In the genomic region with DNA sequence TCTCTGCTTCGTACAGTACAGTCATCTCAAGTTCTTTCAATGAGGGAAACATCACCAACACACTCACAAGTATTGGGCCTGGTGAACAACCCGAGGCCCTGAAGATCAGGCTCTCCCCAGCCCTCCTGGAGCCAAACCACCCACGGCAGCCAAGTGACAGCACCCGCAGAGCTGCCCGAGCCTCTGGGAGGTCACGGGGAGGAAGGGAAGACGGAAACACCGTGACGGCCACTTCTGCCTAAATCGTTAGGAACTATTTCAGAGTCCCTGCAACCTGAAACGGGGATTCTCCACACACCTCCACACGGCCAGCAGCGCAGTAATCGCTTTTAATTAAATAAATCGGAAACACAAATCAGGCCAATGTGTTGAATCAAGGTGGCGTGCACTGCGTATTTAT, we compare ENCODE assay signal across 27 cellular contexts.
A peak's percentile ranks its signal among the peaks of the same experiment; 100 is the strongest.
DNase-seq lines count a peak whose midpoint lies in the region; ATAC-seq, FAIRE-seq and TF ChIP-seq lines count a peak whose summit lies in the region.
"Had no signal": no experiment of that assay in that cellular context is flagged by ENCODE, and none has a peak within 500 bp of the region (broad histone marks: within the 10 kb centered on the region; RNA-seq: fewer than 3 reads in every experiment).

No MANE protein-coding gene starts in this region.

- H3K4me1 ChIP-seq in astrocyte (ENCODE audit: insufficient read depth, low read length) (peaks cover 4% of the 10 kb centered on the region), psoas muscle (peaks cover 16% of the 10 kb centered on the region)

- ATAC-seq in left cardiac atrium (no peak), psoas muscle (peak in 1 of 4 donors; percentile 31)
- ATAC-seq: activated naive CD8-positive, alpha-beta T cell treated with anti-CD3 and anti-CD28 coated beads, Interleukin-2, amount 50 U/mL, for 24 hours; effector memory CD8-positive, alpha-beta T cell had no signal

- TF ChIP-seq CTCF in CD14-positive monocyte (IDR thresholded peaks at IDR 0.05) (no peak), astrocyte (IDR thresholded peaks at IDR 0.05; ENCODE audit: insufficient read depth, low read depth, low read length) (no peak), psoas muscle (IDR thresholded peaks at IDR 0.05) (no peak), nephron progenitor cell (IDR thresholded peaks at IDR 0.05) (no peak)

- no peaks in the 10 kb centered on the region for H3K9me3 ChIP-seq in astrocyte (ENCODE audit: insufficient read depth, low read depth, low read length)
- no peaks in the 10 kb centered on the region for H3K9me3 ChIP-seq in psoas muscle
- H3K9me3 ChIP-seq: esophagus muscularis mucosa had no signal

- H3K4me1 Mint-ChIP-seq in CD14-positive monocyte (no peaks in the 10 kb centered on the region), astrocyte (ENCODE audit: low read depth, unreplicated experiment) (no peaks in the 10 kb centered on the region), nephron progenitor cell (peaks cover 54% of the 10 kb centered on the region)
- H3K4me1 Mint-ChIP-seq: activated CD4-positive, alpha-beta T cell treated with anti-CD3 and anti-CD28 coated beads, Interleukin-2, amount 10 ng/mL, durations not matched to agents 7 days and 5 days had no signal

- H3K4me3 Mint-ChIP-seq in CD14-positive monocyte = no peak overlapping the region
- H3K4me3 Mint-ChIP-seq in astrocyte (ENCODE audit: unreplicated experiment) = no peak overlapping the region
- H3K4me3 Mint-ChIP-seq in nephron progenitor cell = no peak overlapping the region
- H3K4me3 Mint-ChIP-seq: activated CD4-positive, alpha-beta T cell treated with anti-CD3 and anti-CD28 coated beads, Interleukin-2, amount 10 ng/mL, durations not matched to agents 7 days and 5 days; activated naive CD8-positive, alpha-beta T cell treated with anti-CD3 and anti-CD28 coated beads, Interleukin-2, amount 50 U/mL, for 24 hours; activated T-helper 1 cell treated with anti-CD3 and anti-CD28 coated beads, Interleukin-12 subunit alpha, Interleukin-12 subunit beta, Interleukin-2, Interleukin-4 antibody, amounts not matched to agents 30 ng/mL and 10 ng/mL and 1 ng/mL, durations not matched to agents 14 hours and 24 hours and 36 hours; CD4-positive, alpha-beta memory T cell; effector memory CD8-positive, alpha-beta T cell; HFFc6; IgD-negative memory B cell had no signal

- H3K27ac Mint-ChIP-seq in CD14-positive monocyte (no peak overlapping the region), astrocyte (ENCODE audit: unreplicated experiment) (peak overlapping the region; percentile 47), nephron progenitor cell (no peak overlapping the region)
- H3K27ac Mint-ChIP-seq: activated CD4-positive, alpha-beta T cell treated with anti-CD3 and anti-CD28 coated beads, Interleukin-2, amount 10 ng/mL, durations not matched to agents 7 days and 5 days; activated naive CD8-positive, alpha-beta T cell treated with anti-CD3 and anti-CD28 coated beads, Interleukin-2, amount 50 U/mL, for 24 hours; activated T-helper 1 cell treated with anti-CD3 and anti-CD28 coated beads, Interleukin-12 subunit alpha, Interleukin-12 subunit beta, Interleukin-2, Interleukin-4 antibody, amounts not matched to agents 30 ng/mL and 10 ng/mL and 1 ng/mL, durations not matched to agents 14 hours and 24 hours and 36 hours; effector memory CD8-positive, alpha-beta T cell; HFFc6; IgD-negative memory B cell had no signal

- no peak overlapping the region for H3K4me3 ChIP-seq in astrocyte (ENCODE audit: insufficient read depth, low read depth, low read length)
- no peak overlapping the region for H3K4me3 ChIP-seq in psoas muscle
- H3K4me3 ChIP-seq: esophagus muscularis mucosa had no signal

- no peak overlapping the region for H3K4me2 ChIP-seq in astrocyte (ENCODE audit: low read length)

- WGBS in psoas muscle, 3 donors = 81 to 90% (median 88%) methylated on average over 17 of the region's 17 CpGs

- no peak overlapping the region for H3K27ac ChIP-seq in astrocyte (ENCODE audit: low read depth, low read length)
- H3K27ac ChIP-seq in psoas muscle = peak overlapping the region; percentile 71
- H3K27ac ChIP-seq: brain microvascular endothelial cell, esophagus muscularis mucosa, RWPE1, WERI-Rb-1 had no signal

- no peak overlapping the region for H3K9ac ChIP-seq in astrocyte (ENCODE audit: low read length)

- peak; percentile 27 for DNase-seq in CD14-positive monocyte (ENCODE audit: low spot score)
- DNase-seq in astrocyte (ENCODE audit: low read depth) = no peak
- DNase-seq in left cardiac atrium = peak; percentile 28
- peak; percentile 1 to 34 for DNase-seq in psoas muscle
- no peak for DNase-seq in nephron progenitor cell
- DNase-seq in NCI-H1092 (lab: John Stamatoyannopoulos, UW) = no peak
- DNase-seq in GM19239 (ENCODE audit: insufficient read length, low spot score) = no peak
- no peak for DNase-seq in SKM-1 treated with dmso at 0.1 percent for 144 hours (lab: John Stamatoyannopoulos, UW; ENCODE audit: unreplicated experiment)
- DNase-seq: activated CD4-positive, alpha-beta T cell treated with anti-CD3 and anti-CD28 coated beads, Interleukin-2, amount 10 ng/mL, durations not matched to agents 7 days and 5 days; activated naive CD8-positive, alpha-beta T cell treated with anti-CD3 and anti-CD28 coated beads, Interleukin-2, amount 50 U/mL, for 24 hours; brain microvascular endothelial cell; CD4-positive, alpha-beta memory T cell; effector memory CD8-positive, alpha-beta T cell; foreskin melanocyte; HFFc6; mammary epithelial cell; NCI-H1092 treated with DMSO at 0.1 percent for 48 hours; NCI-H187 treated with DMSO at 0.1 percent for 48 hours; NCI-H2227 treated with DMSO at 0.1 percent for 48 hours; retina; stimulated activated CD4-positive, alpha-beta T cell treated with anti-CD3 and anti-CD28 coated beads, Interleukin-4, amount 100 ng/mL, for 4 hours; stimulated activated naive CD4-positive, alpha-beta T cell; WERI-Rb-1 had no signal

- FAIRE-seq in astrocyte (lab: Jason Lieb, UNC) (no peak), GM19239 (lab: Jason Lieb, UNC) (no peak)

- H3K27me3 Mint-ChIP-seq in CD14-positive monocyte (ENCODE audit: low read depth in 3 of 3) = no peaks in the 10 kb centered on the region
- no peaks in the 10 kb centered on the region for H3K27me3 Mint-ChIP-seq in astrocyte (ENCODE audit: low read depth, unreplicated experiment)
- H3K27me3 Mint-ChIP-seq in nephron progenitor cell (ENCODE audit: low read depth, poor library complexity) = no peaks in the 10 kb centered on the region
- H3K27me3 Mint-ChIP-seq: activated CD4-positive, alpha-beta T cell treated with anti-CD3 and anti-CD28 coated beads, Interleukin-2, amount 10 ng/mL, durations not matched to agents 7 days and 5 days; activated naive CD8-positive, alpha-beta T cell treated with anti-CD3 and anti-CD28 coated beads, Interleukin-2, amount 50 U/mL, for 24 hours; CD4-positive, alpha-beta memory T cell; effector memory CD8-positive, alpha-beta T cell; IgD-negative memory B cell had no signal

- H3K79me2 ChIP-seq in astrocyte (ENCODE audit: insufficient read depth, low read length) = no peaks in the 10 kb centered on the region

- intact Hi-C loops in CD14-positive monocyte (cut with micrococcal nuclease) = loop anchor here in 1 of 2 donors (10.0 kb wide), 1 partner anchor 65 kb away; no protein-coding TSS in a partner anchor
- intact Hi-C loops in left cardiac atrium (cut with DNase I) = no loop called here
- intact Hi-C loops in psoas muscle (cut with DNase I) = no loop called here

- peaks cover 27% of the 10 kb centered on the region for H4K20me1 ChIP-seq in astrocyte (ENCODE audit: insufficient read depth, low read length)

- no peaks in the 10 kb centered on the region for H3K36me3 ChIP-seq in astrocyte (ENCODE audit: insufficient read depth, low read length)
- no peaks in the 10 kb centered on the region for H3K36me3 ChIP-seq in psoas muscle (ENCODE audit: insufficient read depth in 1 of 2, low read depth in 1 of 2)
- H3K36me3 ChIP-seq: brain microvascular endothelial cell, WERI-Rb-1 had no signal

- H3K9me3 Mint-ChIP-seq in CD14-positive monocyte (peaks cover 0 to 5% (median 0%) of the 10 kb centered on the region in 7 donors), astrocyte (ENCODE audit: unreplicated experiment) (no peaks in the 10 kb centered on the region), nephron progenitor cell (no peaks in the 10 kb centered on the region)
- H3K9me3 Mint-ChIP-seq: activated CD4-positive, alpha-beta T cell treated with anti-CD3 and anti-CD28 coated beads, Interleukin-2, amount 10 ng/mL, durations not matched to agents 7 days and 5 days; activated naive CD8-positive, alpha-beta T cell treated with anti-CD3 and anti-CD28 coated beads, Interleukin-2, amount 50 U/mL, for 24 hours; activated T-helper 1 cell treated with anti-CD3 and anti-CD28 coated beads, Interleukin-12 subunit alpha, Interleukin-12 subunit beta, Interleukin-2, Interleukin-4 antibody, amounts not matched to agents 30 ng/mL and 10 ng/mL and 1 ng/mL, durations not matched to agents 14 hours and 24 hours and 36 hours; CD4-positive, alpha-beta memory T cell; effector memory CD8-positive, alpha-beta T cell; HFFc6; IgD-negative memory B cell had no signal

- H2AFZ ChIP-seq in astrocyte (ENCODE audit: low read depth, low read length) = no peak overlapping the region

- H3K36me3 Mint-ChIP-seq in CD14-positive monocyte (peaks cover 23 to 43% of the 10 kb centered on the region in 2 donors), astrocyte (ENCODE audit: low read depth, unreplicated experiment) (peaks cover 5% of the 10 kb centered on the region), nephron progenitor cell (ENCODE audit: low read depth) (peaks cover 8% of the 10 kb centered on the region)

- H3K27me3 ChIP-seq in astrocyte (ENCODE audit: insufficient read depth, low read length) = no peaks in the 10 kb centered on the region
- no peaks in the 10 kb centered on the region for H3K27me3 ChIP-seq in psoas muscle (ENCODE audit: insufficient read depth in 3 of 3, low read length in 2 of 3)
- H3K27me3 ChIP-seq: brain microvascular endothelial cell, esophagus muscularis mucosa had no signal

Comparison
In these comparisons a context has a peak if more than half of its experiments do, and no peak if none do; other contexts are left out.
1. DNase-seq: peak in CD14-positive monocyte (single experiment), left cardiac atrium (single experiment) and psoas muscle (2 of 2); none in astrocyte (single experiment), nephron progenitor cell (single experiment), NCI-H1092 (single experiment), GM19239 (single experiment) and SKM-1 treated with dmso at 0.1 percent for 144 hours (single experiment).